In genomic region chr5:143170104-143170503, GRCh38 we compare ENCODE assay signal across 16 cellular contexts.
DNase-seq lines count a peak whose midpoint lies in the region; ATAC-seq and TF ChIP-seq lines count a peak whose summit lies in the region.
"Had no signal": no experiment of that assay in that cellular context is flagged by ENCODE, and none has a peak within 500 bp of the region (broad histone marks: within the 10 kb centered on the region; RNA-seq: fewer than 3 reads in every experiment).

No MANE protein-coding gene starts in this region.

- no peaks in the 10 kb centered on the region for H3K9me3 Mint-ChIP-seq in mesothelial cell of epicardium
- H3K9me3 Mint-ChIP-seq: CD4-positive, alpha-beta T cell had no signal

- no peaks in the 10 kb centered on the region for H3K9me3 ChIP-seq in Karpas-422 (ENCODE audit: low read length)
- no peaks in the 10 kb centered on the region for H3K9me3 ChIP-seq in thyroid gland
- H3K9me3 ChIP-seq in breast epithelium: no peaks in the 10 kb centered on the region
- H3K9me3 ChIP-seq: BE2C, Caco-2, HAP-1 had no signal

- DNase-seq in Karpas-422 (peak; percentile 90), RPMI8226 (peak; percentile 91), cerebellum (ENCODE audit: low spot score) (peak; percentile 27), thyroid gland (peak; percentile 28 to 68), mesothelial cell of epicardium (ENCODE audit: low spot score in 2 of 2, unreplicated experiment in 2 of 2) (no peak), breast epithelium (ENCODE audit: low spot score in 2 of 2) (no peak)
- DNase-seq: ACHN; BE2C; C1 segment of cervical spinal cord; Caco-2; CD4-positive, alpha-beta T cell; GDM1; GM23248; IMR-90 had no signal

- H3K4me1 Mint-ChIP-seq in mesothelial cell of epicardium: peaks cover 15% of the 10 kb centered on the region

- 53 to 76% methylated on average over 3 of the region's 3 CpGs for WGBS in thyroid gland, 2 donors

- H3K27me3 Mint-ChIP-seq in mesothelial cell of epicardium (ENCODE audit: low read depth): peaks cover 2% of the 10 kb centered on the region
- H3K27me3 Mint-ChIP-seq: CD4-positive, alpha-beta T cell had no signal

- TF ChIP-seq CTCF in thyroid gland (IDR thresholded peaks at IDR 0.05) (no peak), mesothelial cell of epicardium (IDR thresholded peaks at IDR 0.05; ENCODE audit: unreplicated experiment) (no peak), breast epithelium (IDR thresholded peaks at IDR 0.05) (no peak)

- H3K36me3 ChIP-seq in Karpas-422 (ENCODE audit: insufficient read depth, low read length): 0 out of 2 replicates have a peak, but pooled peaks cover 4% of the 10 kb centered on the region
- H3K36me3 ChIP-seq in thyroid gland: no peaks in the 10 kb centered on the region
- no peaks in the 10 kb centered on the region for H3K36me3 ChIP-seq in breast epithelium
- H3K36me3 ChIP-seq: BE2C, HAP-1 had no signal

- intact Hi-C loops in thyroid gland (cut with DNase I) (no loop called here), breast epithelium (cut with DNase I; ENCODE audit: low total_unique reads) (no loop called here)

- no peak overlapping the region for H2AFZ ChIP-seq in Karpas-422 (ENCODE audit: low read length)
- H2AFZ ChIP-seq: GM23248 had no signal

- H3K36me3 Mint-ChIP-seq in mesothelial cell of epicardium: no peaks in the 10 kb centered on the region

- peaks cover 34% of the 10 kb centered on the region for H3K79me2 ChIP-seq in Karpas-422 (ENCODE audit: low read length)

- ATAC-seq in HG02763 (IDR thresholded peaks at IDR 0.05; ENCODE audit: unreplicated experiment): no peak

- TF ChIP-seq POLR2A in thyroid gland (IDR thresholded peaks at IDR 0.05): no peak
- TF ChIP-seq POLR2A in breast epithelium (IDR thresholded peaks at IDR 0.05): no peak

- peak overlapping the region; percentile 94 for H3K4me2 ChIP-seq in Karpas-422 (ENCODE audit: low read depth, low read length, poor library complexity, severe bottlenecking)

- H3K4me3 ChIP-seq in Karpas-422 (ENCODE audit: low read length) (peak overlapping the region; percentile 61), thyroid gland (replicated peaks in 1 of 3) (no peak overlapping the region), breast epithelium (no peak overlapping the region)
- H3K4me3 ChIP-seq: GM23248, HAP-1 had no signal

- no peak overlapping the region for H3K27ac Mint-ChIP-seq in mesothelial cell of epicardium
- H3K27ac Mint-ChIP-seq: CD4-positive, alpha-beta T cell had no signal

- peak overlapping the region; percentile 100 for H3K27ac ChIP-seq in Karpas-422 (ENCODE audit: low read length)
- H3K27ac ChIP-seq in thyroid gland: no peak overlapping the region
- no peak overlapping the region for H3K27ac ChIP-seq in breast epithelium
- H3K27ac ChIP-seq: GM23248 had no signal

- H3K9ac ChIP-seq in Karpas-422 (ENCODE audit: low read length): peak overlapping the region; percentile 91
- H3K9ac ChIP-seq: GM23248 had no signal

- H3K9me2 ChIP-seq in Karpas-422 (replicated peaks; ENCODE audit: insufficient read depth, low read length): no peaks in the 10 kb centered on the region

- H3K27me3 ChIP-seq in Karpas-422 (ENCODE audit: low read length): no peaks in the 10 kb centered on the region
- no peaks in the 10 kb centered on the region for H3K27me3 ChIP-seq in thyroid gland
- H3K27me3 ChIP-seq in breast epithelium: no peaks in the 10 kb centered on the region
- H3K27me3 ChIP-seq: BE2C had no signal

- H3K4me1 ChIP-seq in Karpas-422 (ENCODE audit: low read length) (peaks cover 100% of the 10 kb centered on the region), thyroid gland (peaks cover 0 to 5% of the 10 kb centered on the region in 2 donors), breast epithelium (no peaks in the 10 kb centered on the region)
- H3K4me1 ChIP-seq: BE2C, HAP-1 had no signal

- H3K4me3 Mint-ChIP-seq in mesothelial cell of epicardium: no peak overlapping the region
- H3K4me3 Mint-ChIP-seq: CD4-positive, alpha-beta T cell had no signal

- no peaks in the 10 kb centered on the region for H4K20me1 ChIP-seq in Karpas-422 (ENCODE audit: insufficient read depth, low read depth, low read length)

Comparison
In these comparisons a context has a peak if more than half of its experiments do, and no peak if none do; other contexts are left out.
1. DNase-seq: peak in Karpas-422 (single experiment), RPMI8226 (single experiment), cerebellum (single experiment) and thyroid gland (2 of 2); none in mesothelial cell of epicardium (0 of 2) and breast epithelium (0 of 2).